In the genomic region with DNA sequence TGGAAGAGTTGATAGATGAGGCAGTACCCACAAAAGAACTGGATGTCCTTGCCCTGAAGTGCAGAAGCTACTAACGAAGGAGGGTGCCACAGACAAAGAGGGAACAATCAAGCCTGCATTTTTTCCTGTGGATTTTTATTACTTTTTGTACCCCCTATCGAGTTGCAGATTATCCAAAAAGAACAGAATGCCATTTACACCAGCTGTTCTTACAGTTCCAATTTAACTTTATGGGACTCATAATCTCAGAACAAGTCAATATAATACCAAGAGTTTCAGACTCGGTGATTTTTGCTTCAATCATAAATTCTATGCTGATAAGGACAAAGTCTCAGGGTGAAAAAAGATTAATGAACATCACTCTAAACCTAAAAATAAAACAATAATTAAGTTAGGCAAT, we compare ENCODE assay signal across 1 cellular context.
A peak's percentile ranks its signal among the peaks of the same experiment; 100 is the strongest.
TF ChIP-seq lines count a peak whose summit lies in the region.

No MANE protein-coding gene starts in this region.

TF ChIP-seq in HEK293, 187 proteins besides CTCF, POLR2A, EP300 and RAD21 (continued from another document):
- TF ChIP-seq, protein P1, sequence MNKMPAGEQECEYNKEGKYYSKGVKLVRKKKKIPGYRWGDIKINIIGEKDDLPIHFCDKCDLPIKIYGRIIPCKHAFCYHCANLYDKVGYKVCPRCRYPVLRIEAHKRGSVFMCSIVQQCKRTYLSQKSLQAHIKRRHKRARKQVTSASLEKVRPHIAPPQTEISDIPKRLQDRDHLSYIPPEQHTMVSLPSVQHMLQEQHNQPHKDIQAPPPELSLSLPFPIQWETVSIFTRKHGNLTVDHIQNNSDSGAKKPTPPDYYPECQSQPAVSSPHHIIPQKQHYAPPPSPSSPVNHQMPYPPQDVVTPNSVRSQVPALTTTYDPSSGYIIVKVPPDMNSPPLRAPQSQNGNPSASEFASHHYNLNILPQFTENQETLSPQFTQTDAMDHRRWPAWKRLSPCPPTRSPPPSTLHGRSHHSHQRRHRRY (tag by site-specific recombination; IDR thresholded peaks at IDR 0.05) = no peak
- no peak for TF ChIP-seq ZFHX2 (tag by site-specific recombination; conservative IDR thresholded peaks at IDR 0.05)
- TF ChIP-seq ZNF596 (tag by site-specific recombination; IDR thresholded peaks at IDR 0.05) = peak; percentile 25; the same call in 1 of the 2 replicates
- peak; percentile 73 for TF ChIP-seq ZIC2 (tag by site-specific recombination; IDR thresholded peaks at IDR 0.05)
- TF ChIP-seq OSR2 (tag by site-specific recombination; IDR thresholded peaks at IDR 0.05) = peak; percentile 43; the same call in 1 of the 2 replicates
- no peak for TF ChIP-seq ZNF132 (tag by site-specific recombination; IDR thresholded peaks at IDR 0.05; ENCODE audit: borderline replicate concordance)
- no peak for TF ChIP-seq GLIS2 (tag by site-specific recombination; IDR thresholded peaks at IDR 0.05)
- TF ChIP-seq ZNF146 (tag by site-specific recombination; IDR thresholded peaks at IDR 0.05) = no peak
- no peak for TF ChIP-seq ZBTB20 (tag by site-specific recombination; IDR thresholded peaks at IDR 0.05)
- TF ChIP-seq KLF7 (tag by site-specific recombination; IDR thresholded peaks at IDR 0.05; ENCODE audit: borderline replicate concordance) = no peak
- TF ChIP-seq, protein P2, sequence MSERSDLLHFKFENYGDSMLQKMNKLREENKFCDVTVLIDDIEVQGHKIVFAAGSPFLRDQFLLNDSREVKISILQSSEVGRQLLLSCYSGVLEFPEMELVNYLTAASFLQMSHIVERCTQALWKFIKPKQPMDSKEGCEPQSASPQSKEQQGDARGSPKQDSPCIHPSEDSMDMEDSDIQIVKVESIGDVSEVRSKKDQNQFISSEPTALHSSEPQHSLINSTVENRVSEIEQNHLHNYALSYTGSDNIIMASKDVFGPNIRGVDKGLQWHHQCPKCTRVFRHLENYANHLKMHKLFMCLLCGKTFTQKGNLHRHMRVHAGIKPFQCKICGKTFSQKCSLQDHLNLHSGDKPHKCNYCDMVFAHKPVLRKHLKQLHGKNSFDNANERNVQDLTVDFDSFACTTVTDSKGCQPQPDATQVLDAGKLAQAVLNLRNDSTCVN (tag by site-specific recombination; optimal IDR thresholded peaks at IDR 0.05) = no peak
- no peak for TF ChIP-seq ZNF629 (tag by site-specific recombination; IDR thresholded peaks at IDR 0.05)
- no peak for TF ChIP-seq HOXA7 (CRISPR knock-in tag; IDR thresholded peaks at IDR 0.05; ENCODE audit: borderline replicate concordance)
- TF ChIP-seq, protein P3, sequence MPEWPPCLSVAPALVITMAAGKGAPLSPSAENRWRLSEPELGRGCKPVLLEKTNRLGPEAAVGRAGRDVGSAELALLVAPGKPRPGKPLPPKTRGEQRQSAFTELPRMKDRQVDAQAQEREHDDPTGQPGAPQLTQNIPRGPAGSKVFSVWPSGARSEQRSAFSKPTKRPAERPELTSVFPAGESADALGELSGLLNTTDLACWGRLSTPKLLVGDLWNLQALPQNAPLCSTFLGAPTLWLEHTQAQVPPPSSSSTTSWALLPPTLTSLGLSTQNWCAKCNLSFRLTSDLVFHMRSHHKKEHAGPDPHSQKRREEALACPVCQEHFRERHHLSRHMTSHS (tag by site-specific recombination; IDR thresholded peaks at IDR 0.05) = no peak
- TF ChIP-seq ZNF521 (tag by site-specific recombination; IDR thresholded peaks at IDR 0.05) = no peak
- TF ChIP-seq ZNF621 (tag by site-specific recombination; IDR thresholded peaks at IDR 0.05) = no peak
- no peak for TF ChIP-seq REPIN1 (tag by site-specific recombination; IDR thresholded peaks at IDR 0.05; ENCODE audit: low read depth)
- TF ChIP-seq ZNF302 (tag by site-specific recombination; IDR thresholded peaks at IDR 0.05; ENCODE audit: low read depth) = no peak
